1 cellular context compared by ENCODE assay signal in genomic region chr3:128285042-128285924, GRCh38.
TF ChIP-seq lines count a peak whose summit lies in the region.

No MANE protein-coding gene starts in this region.

TF ChIP-seq in H1, 55 proteins besides CTCF, POLR2A, EP300 and RAD21:
- no peak for TF ChIP-seq CHD7 (IDR thresholded peaks at IDR 0.05; ENCODE audit: insufficient replicate concordance, low read length)
- TF ChIP-seq BACH1 (IDR thresholded peaks at IDR 0.05; ENCODE audit: low read length), result no peak
- no peak for TF ChIP-seq EGR1 (IDR thresholded peaks at IDR 0.05; ENCODE audit: borderline replicate concordance, low read depth, low read length)
- TF ChIP-seq CBX8 (IDR thresholded peaks at IDR 0.05; ENCODE audit: borderline replicate concordance, low read depth, low read length), result no peak
- TF ChIP-seq SRF (IDR thresholded peaks at IDR 0.05; ENCODE audit: low read depth, low read length), result no peak
- TF ChIP-seq SUZ12 (IDR thresholded peaks at IDR 0.05; ENCODE audit: low read length), result no peak
- TF ChIP-seq CREB1 (IDR thresholded peaks at IDR 0.05), result no peak
- TF ChIP-seq SP4 (IDR thresholded peaks at IDR 0.05; ENCODE audit: low read length), result no peak
- TF ChIP-seq SP1 (IDR thresholded peaks at IDR 0.05; ENCODE audit: low read depth, low read length), result no peak
- no peak for TF ChIP-seq SIRT6 (IDR thresholded peaks at IDR 0.05; ENCODE audit: low read length)
- TF ChIP-seq BRCA1 (IDR thresholded peaks at IDR 0.05; ENCODE audit: low read depth, low read length), result no peak
- TF ChIP-seq CHD2 (IDR thresholded peaks at IDR 0.05; ENCODE audit: low read length), result no peak
- no peak for TF ChIP-seq SP2 (IDR thresholded peaks at IDR 0.05; ENCODE audit: low read length)
- no peak for TF ChIP-seq CBX5 (IDR thresholded peaks at IDR 0.05; ENCODE audit: low read depth, low read length)
- TF ChIP-seq KDM5A (IDR thresholded peaks at IDR 0.05; ENCODE audit: low read length), result no peak
